ENCODE assay signal across 20 cellular contexts in the genomic region with DNA sequence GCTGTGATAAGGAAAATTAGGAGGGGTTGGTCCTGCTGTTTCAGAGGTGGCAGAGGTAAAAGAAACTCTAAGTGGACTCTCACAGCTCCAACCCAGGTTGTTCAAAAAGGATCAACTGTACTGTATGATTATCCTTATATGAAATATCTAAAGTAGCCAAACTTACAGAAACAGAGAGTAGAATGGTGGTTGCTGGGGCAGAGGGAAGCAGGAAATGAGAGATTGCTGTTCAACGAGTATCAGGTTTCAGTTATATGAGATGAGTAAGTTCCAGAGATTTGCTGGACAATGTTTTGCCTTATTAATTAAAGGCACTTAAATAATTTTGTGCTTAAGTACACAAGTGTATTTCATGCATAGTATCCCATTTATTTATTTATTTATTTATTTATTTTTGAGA.
"Had no signal": no experiment of that assay in that cellular context is flagged by ENCODE, and none has a peak within 500 bp of the region (broad histone marks: within the 10 kb centered on the region; RNA-seq: fewer than 3 reads in every experiment).

No MANE protein-coding gene starts in this region.

- H3K27ac ChIP-seq: left ventricle myocardium inferior, ovary, right atrium auricular region, right lobe of liver, tibial nerve, uterus had no signal

- H3K36me3 ChIP-seq: left ventricle myocardium inferior, ovary, right atrium auricular region, right lobe of liver, tibial nerve, uterus had no signal

- ATAC-seq: natural killer cell treated with Interleukin-12 subunit alpha and Interleukin-12 subunit beta and Interleukin-15 and Interleukin-18, amount 100 ng/mL, for 72 hours; right lobe of liver; stimulated activated memory B cell treated with anti-CD40 and anti-IgM and Interleukin-4, amounts not matched to agents 10 μg/mL and 1 μg/mL and 100 μg/mL, for 72 hours; stimulated activated naive CD8-positive, alpha-beta T cell treated with anti-CD3 and anti-CD28 coated beads, Interleukin-15, amount 100 ng/mL, for 72 hours had no signal

- DNase-seq: islet precursor cell; left ventricle myocardium inferior; mesendoderm; naive B cell; ovary; right lobe of liver; stimulated activated CD4-positive, alpha-beta T cell treated with anti-CD3 and anti-CD28 coated beads, Interleukin-1b, Interleukin-23, amount 100 ng/mL, for 48 hours; stimulated activated CD4-positive, alpha-beta T cell treated with anti-CD3 and anti-CD28 coated beads, Interleukin-2, amount 100 ng/mL, for 48 hours; stimulated activated CD4-positive, alpha-beta T cell treated with anti-CD3 and anti-CD28 coated beads, Interleukin-4, amount 100 ng/mL, for 4 hours; stimulated activated CD8-positive, alpha-beta memory T cell treated with anti-CD3 and anti-CD28 coated beads, Interleukin-4, amount 100 ng/mL, for 48 hours; stimulated activated naive CD4-positive, alpha-beta T cell treated with Interleukin-2 at 50 U/mL for 16 hours; stimulated activated naive CD8-positive, alpha-beta T cell treated with anti-CD3 and anti-CD28 coated beads, Interleukin-15, amount 100 ng/mL, for 72 hours; substantia nigra; uterus had no signal

- H3K4me3 ChIP-seq: left ventricle myocardium inferior, lung, ovary, right atrium auricular region, right lobe of liver, smooth muscle cell, tibial nerve, uterus had no signal

- H3K9me3 ChIP-seq: ovary, right atrium auricular region, right lobe of liver, tibial nerve, uterus had no signal

- H3K4me1 ChIP-seq: left ventricle myocardium inferior, right atrium auricular region, right lobe of liver, tibial nerve, uterus had no signal

- H3K27me3 ChIP-seq: ovary, right atrium auricular region, right lobe of liver, tibial nerve, uterus had no signal

- H3K4me2 ChIP-seq: smooth muscle cell had no signal
